ENCODE assay signal across 8 cellular contexts in the genomic region with DNA sequence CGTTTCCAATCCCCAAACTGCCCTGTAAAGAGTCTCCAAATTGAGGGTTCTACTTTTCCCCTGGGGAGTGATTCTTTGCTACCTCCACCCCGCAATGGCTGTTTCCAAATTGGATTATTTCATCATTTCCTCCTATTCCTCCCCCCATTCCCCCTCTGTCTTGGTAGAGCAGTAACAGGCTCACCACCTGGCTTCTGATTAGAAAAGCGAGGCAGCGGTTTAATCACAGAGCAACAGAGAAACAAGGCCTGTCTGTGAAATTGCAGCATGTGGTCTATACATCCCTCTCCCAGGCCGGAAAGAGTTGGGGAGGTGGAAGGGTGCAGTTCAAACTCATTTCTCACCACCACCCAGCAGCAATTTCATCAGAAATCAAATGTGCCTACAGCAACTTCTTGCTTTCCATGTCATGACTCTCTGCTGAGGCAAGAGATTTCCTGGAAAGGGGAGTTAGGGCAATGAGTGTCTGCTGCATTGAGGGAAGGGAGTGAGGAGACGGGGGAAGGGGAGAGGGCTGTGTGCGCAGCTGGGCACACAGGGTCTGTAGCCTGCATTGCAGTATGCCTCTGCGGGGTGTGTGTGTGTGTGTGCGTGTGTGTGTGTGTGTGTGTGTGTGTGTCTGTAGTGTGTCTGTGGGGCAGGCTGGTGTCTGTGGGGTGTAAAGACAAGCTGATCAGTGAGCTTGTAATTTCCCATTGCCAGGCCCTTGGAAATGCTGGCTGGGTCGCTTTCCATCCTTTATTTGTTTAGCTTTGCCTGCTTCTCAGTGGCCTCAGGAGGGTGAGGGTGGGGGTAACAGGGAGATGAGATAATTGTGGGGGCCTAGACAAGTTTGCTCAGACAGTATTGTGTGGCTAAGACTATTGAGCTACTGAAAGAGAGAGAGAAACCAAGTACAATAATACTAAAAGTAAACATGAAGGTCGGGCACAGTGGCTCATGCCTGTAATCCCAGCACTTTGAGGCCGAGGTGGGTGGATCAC.
DNase-seq lines count a peak whose midpoint lies in the region; ATAC-seq lines count a peak whose summit lies in the region.

No MANE protein-coding gene starts in this region.

- no peaks in the 10 kb centered on the region for H3K9me3 Mint-ChIP-seq in T-helper 2 cell treated with Interferon-gamma antibody and Interleukin-4, amounts not matched to agents 5 μg/mL and 100 μg/mL, for 36 hours

- H3K27me3 Mint-ChIP-seq in T-helper 2 cell treated with Interferon-gamma antibody and Interleukin-4, amounts not matched to agents 5 μg/mL and 100 μg/mL, for 36 hours (ENCODE audit: low read depth), result peaks cover 2% of the 10 kb centered on the region

- ATAC-seq in GM21381 (IDR thresholded peaks at IDR 0.05; ENCODE audit: unreplicated experiment) (no peak), HG03571 (IDR thresholded peaks at IDR 0.05; ENCODE audit: unreplicated experiment) (no peak)

- DNase-seq in DMS153 (lab: John Stamatoyannopoulos, UW) (peak; percentile 86), NCI-H146 (lab: John Stamatoyannopoulos, UW) (peak; percentile 84), islet precursor cell (peak; percentile 67), substantia nigra (lab: John Stamatoyannopoulos, UW) (no peak)
- no peak for DNase-seq in T-helper 2 cell treated with Interferon-gamma antibody and Interleukin-4, amounts not matched to agents 5 μg/mL and 100 μg/mL, for 36 hours (ENCODE audit: low spot score)
- no peak for DNase-seq in activated CD8-positive, alpha-beta memory T cell treated with anti-CD3 and anti-CD28 coated beads, Interleukin-2, amount 50 U/mL, for 48 hours

- peak overlapping the region; percentile 75 for H3K27ac Mint-ChIP-seq in T-helper 2 cell treated with Interferon-gamma antibody and Interleukin-4, amounts not matched to agents 5 μg/mL and 100 μg/mL, for 36 hours

- H3K4me3 Mint-ChIP-seq in T-helper 2 cell treated with Interferon-gamma antibody and Interleukin-4, amounts not matched to agents 5 μg/mL and 100 μg/mL, for 36 hours, result peak overlapping the region; percentile 32

- no peaks in the 10 kb centered on the region for H3K36me3 Mint-ChIP-seq in T-helper 2 cell treated with Interferon-gamma antibody and Interleukin-4, amounts not matched to agents 5 μg/mL and 100 μg/mL, for 36 hours (ENCODE audit: low read depth)

- no peak overlapping the region for H3K27ac ChIP-seq in substantia nigra (ENCODE audit: low read depth, low read length, poor library complexity, severe bottlenecking)

- peaks cover 16% of the 10 kb centered on the region for H3K4me1 Mint-ChIP-seq in T-helper 2 cell treated with Interferon-gamma antibody and Interleukin-4, amounts not matched to agents 5 μg/mL and 100 μg/mL, for 36 hours (ENCODE audit: low read depth)

Comparison
In these comparisons a context has a peak if more than half of its experiments do, and no peak if none do; other contexts are left out.
1. DNase-seq: peak in DMS153 (single experiment), NCI-H146 (single experiment) and islet precursor cell (single experiment); none in T-helper 2 cell treated with Interferon-gamma antibody and Interleukin-4, amounts not matched to agents 5 μg/mL and 100 μg/mL, for 36 hours (single experiment), substantia nigra (0 of 49) and activated CD8-positive, alpha-beta memory T cell treated with anti-CD3 and anti-CD28 coated beads, Interleukin-2, amount 50 U/mL, for 48 hours (single experiment).